In the genomic region with DNA sequence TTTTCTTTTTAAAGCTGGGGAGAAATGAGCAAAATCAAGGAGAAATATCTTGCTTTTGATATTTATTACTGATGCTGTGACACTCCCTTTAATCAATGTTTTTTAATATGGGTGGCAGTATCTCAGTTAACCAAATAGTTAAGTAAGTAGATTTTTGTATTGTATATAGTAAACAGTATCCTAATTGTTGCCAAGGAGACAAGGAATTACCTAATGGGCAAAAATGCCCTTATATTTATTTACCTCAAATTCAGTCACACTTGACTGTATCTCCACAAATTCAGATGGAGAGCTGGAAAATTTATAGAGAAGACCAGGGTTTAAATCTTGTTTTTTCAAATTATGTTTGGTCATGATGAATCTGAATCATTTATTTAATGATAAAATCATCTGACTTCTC, we compare ENCODE assay signal across 9 cellular contexts. TPM values are rescaled to one million over a fixed set of nuclear protein-coding genes. Genes with fewer than 3 reads are reported as not detected.
A peak's percentile ranks its signal among the peaks of the same experiment; 100 is the strongest.
DNase-seq lines count a peak whose midpoint lies in the region; ATAC-seq and TF ChIP-seq lines count a peak whose summit lies in the region.
"Had no signal": no experiment of that assay in that cellular context is flagged by ENCODE, and none has a peak within 500 bp of the region (broad histone marks: within the 10 kb centered on the region; RNA-seq: fewer than 3 reads in every experiment).

No MANE protein-coding gene starts in this region.

- intact Hi-C loops in mammary epithelial cell (cut with micrococcal nuclease): no loop called here

- H3K4me1 Mint-ChIP-seq in IgD-negative memory B cell: peaks cover 26 to 46% (median 40%) of the 10 kb centered on the region in 3 donors
- peaks cover 35 to 54% of the 10 kb centered on the region in 2 donors for H3K4me1 Mint-ChIP-seq in natural killer cell treated with Interleukin-12 subunit alpha and Interleukin-12 subunit beta and Interleukin-15 and Interleukin-18, amount 100 ng/mL, for 72 hours (ENCODE audit: low read depth in 2 of 2)

- H3K27ac ChIP-seq in ACC112 (ENCODE audit: low read depth, low read length) (peak overlapping the region; percentile 76), mammary epithelial cell (ENCODE audit: insufficient read depth, low read depth, low read length) (peak overlapping the region; percentile 59)

- H4K20me1 ChIP-seq in mammary epithelial cell (ENCODE audit: insufficient read depth, low read length): no peaks in the 10 kb centered on the region

- no peak overlapping the region for H3K4me3 ChIP-seq in ACC112 (ENCODE audit: low read depth, low read length)
- H3K4me3 ChIP-seq in mammary epithelial cell (replicated peaks in 1 of 3; ENCODE audit: insufficient read depth in 1 of 3, low read depth in 2 of 3, low read length in 3 of 3): no peak overlapping the region

- no peak overlapping the region for H3K9ac ChIP-seq in mammary epithelial cell (ENCODE audit: insufficient read depth, low read length)

- peak overlapping the region in 3 of 4 donors; percentile 33 to 75 (median 43) for H3K4me3 Mint-ChIP-seq in IgD-negative memory B cell
- H3K4me3 Mint-ChIP-seq in natural killer cell treated with Interleukin-12 subunit alpha and Interleukin-12 subunit beta and Interleukin-15 and Interleukin-18, amount 100 ng/mL, for 72 hours: no peak overlapping the region

- H3K36me3 ChIP-seq in ACC112 (ENCODE audit: insufficient read depth, low read length) (peaks cover 70% of the 10 kb centered on the region), mammary epithelial cell (ENCODE audit: insufficient read depth, low read length) (peaks cover 41% of the 10 kb centered on the region)

- H2AFZ ChIP-seq in ACC112 (ENCODE audit: low read length, unreplicated experiment) (no peak overlapping the region), mammary epithelial cell (ENCODE audit: low read depth, low read length) (no peak overlapping the region)

- H3K4me1 ChIP-seq in ACC112 (ENCODE audit: control insufficient read depth, insufficient read depth, low read length, unreplicated experiment): peaks cover 3% of the 10 kb centered on the region
- H3K4me1 ChIP-seq in mammary epithelial cell (ENCODE audit: insufficient read depth, low read length): no peaks in the 10 kb centered on the region

- peaks cover 4 to 5% (median 5%) of the 10 kb centered on the region in 3 donors for H3K9me3 Mint-ChIP-seq in IgD-negative memory B cell
- peaks cover 5% of the 10 kb centered on the region for H3K9me3 Mint-ChIP-seq in natural killer cell treated with Interleukin-12 subunit alpha and Interleukin-12 subunit beta and Interleukin-15 and Interleukin-18, amount 100 ng/mL, for 72 hours

- peak overlapping the region; percentile 84 to 89 (median 87) for H3K27ac Mint-ChIP-seq in IgD-negative memory B cell
- H3K27ac Mint-ChIP-seq in natural killer cell treated with Interleukin-12 subunit alpha and Interleukin-12 subunit beta and Interleukin-15 and Interleukin-18, amount 100 ng/mL, for 72 hours: peak overlapping the region; percentile 34 to 85

- H3K27me3 ChIP-seq in ACC112 (ENCODE audit: insufficient read depth, low read length) (no peaks in the 10 kb centered on the region), mammary epithelial cell (ENCODE audit: insufficient read depth, low read length) (no peaks in the 10 kb centered on the region)

- H3K79me2 ChIP-seq in ACC112 (ENCODE audit: control insufficient read depth, insufficient read depth, low read length, unreplicated experiment) (peaks cover 90% of the 10 kb centered on the region), mammary epithelial cell (ENCODE audit: insufficient read depth, low read length) (peaks cover 99% of the 10 kb centered on the region)

- DNase-seq in mammary epithelial cell (no peak), SW 1271 (lab: John Stamatoyannopoulos, UW) (no peak), SKM-1 treated with dmso at 0.1 percent for 144 hours (lab: John Stamatoyannopoulos, UW; ENCODE audit: unreplicated experiment) (no peak), ureter (ENCODE audit: low spot score) (no peak)
- no peak for DNase-seq in natural killer cell treated with Interleukin-12 subunit alpha and Interleukin-12 subunit beta and Interleukin-15 and Interleukin-18, amount 100 ng/mL, for 72 hours (ENCODE audit: low spot score)
- DNase-seq: NCI-H1417 treated with DMSO at 0.1 percent for 48 hours had no signal

- no peak for ATAC-seq in natural killer cell treated with Interleukin-12 subunit alpha and Interleukin-12 subunit beta and Interleukin-15 and Interleukin-18, amount 100 ng/mL, for 72 hours
- ATAC-seq in GM19023 (IDR thresholded peaks at IDR 0.05; ENCODE audit: unreplicated experiment): no peak

- peaks cover 11% of the 10 kb centered on the region for H3K36me3 Mint-ChIP-seq in IgD-negative memory B cell
- peaks cover 30% of the 10 kb centered on the region for H3K36me3 Mint-ChIP-seq in natural killer cell treated with Interleukin-12 subunit alpha and Interleukin-12 subunit beta and Interleukin-15 and Interleukin-18, amount 100 ng/mL, for 72 hours

- TF ChIP-seq CTCF in mammary epithelial cell (conservative IDR thresholded peaks at IDR 0.05 in 1 of 2, IDR thresholded peaks at IDR 0.05 in 1 of 2; ENCODE audit: extremely low read depth in 1 of 2, insufficient read depth in 1 of 2, low read depth in 1 of 2, low read length in 2 of 2): no peak

- in situ Hi-C loops in mammary epithelial cell (cut with MboI; ENCODE audit: low sequenced_read_pairs in 2 of 2): no loop called here

- H3K9me3 ChIP-seq in mammary epithelial cell (replicated peaks; ENCODE audit: insufficient read depth, low read length): no peaks in the 10 kb centered on the region

- no peaks in the 10 kb centered on the region for H3K27me3 Mint-ChIP-seq in IgD-negative memory B cell
- H3K27me3 Mint-ChIP-seq in natural killer cell treated with Interleukin-12 subunit alpha and Interleukin-12 subunit beta and Interleukin-15 and Interleukin-18, amount 100 ng/mL, for 72 hours: no peaks in the 10 kb centered on the region

- BruUV-seq in mammary epithelial cell (replicated peaks; lab: Mats Ljungman, UMichigan): no TSS peak

- CTCF ChIA-PET in mammary epithelial cell (lab: Charles Lee; ENCODE audit: low non-redundant PET): no interaction called here

- H3K4me2 ChIP-seq in mammary epithelial cell (ENCODE audit: insufficient read depth, low read depth, low read length): no peak overlapping the region

- dilution Hi-C loops in mammary epithelial cell (cut with HindIII; ENCODE audit: low sequenced_read_pairs): loop anchor here (5.0 kb wide), 1 partner anchor 79 kb away; no protein-coding TSS in a partner anchor

RNA-seq across cellular contexts. Expression of a gene that starts 3.6 kb away (rescaled TPM):
- 131 TPM for polyA plus RNA-seq in IgD-negative memory B cell
- total RNA-seq in mammary epithelial cell: 100 to 1,000 TPM in 1 of 2 donors, 10 to 100 TPM in 1; 65.0 to 103 TPM
- polyA plus RNA-seq in mammary epithelial cell: 16.9 TPM
- 67.0 TPM for polyA minus RNA-seq in mammary epithelial cell
- 100 to 1,000 TPM; 177 to 180 TPM for total RNA-seq in natural killer cell treated with Interleukin-12 subunit alpha and Interleukin-12 subunit beta and Interleukin-15 and Interleukin-18, amount 100 ng/mL, for 72 hours
- total RNA-seq in ureter: 193 TPM
